Comparison of ENCODE assay signal across 17 cellular contexts in the genomic region with DNA sequence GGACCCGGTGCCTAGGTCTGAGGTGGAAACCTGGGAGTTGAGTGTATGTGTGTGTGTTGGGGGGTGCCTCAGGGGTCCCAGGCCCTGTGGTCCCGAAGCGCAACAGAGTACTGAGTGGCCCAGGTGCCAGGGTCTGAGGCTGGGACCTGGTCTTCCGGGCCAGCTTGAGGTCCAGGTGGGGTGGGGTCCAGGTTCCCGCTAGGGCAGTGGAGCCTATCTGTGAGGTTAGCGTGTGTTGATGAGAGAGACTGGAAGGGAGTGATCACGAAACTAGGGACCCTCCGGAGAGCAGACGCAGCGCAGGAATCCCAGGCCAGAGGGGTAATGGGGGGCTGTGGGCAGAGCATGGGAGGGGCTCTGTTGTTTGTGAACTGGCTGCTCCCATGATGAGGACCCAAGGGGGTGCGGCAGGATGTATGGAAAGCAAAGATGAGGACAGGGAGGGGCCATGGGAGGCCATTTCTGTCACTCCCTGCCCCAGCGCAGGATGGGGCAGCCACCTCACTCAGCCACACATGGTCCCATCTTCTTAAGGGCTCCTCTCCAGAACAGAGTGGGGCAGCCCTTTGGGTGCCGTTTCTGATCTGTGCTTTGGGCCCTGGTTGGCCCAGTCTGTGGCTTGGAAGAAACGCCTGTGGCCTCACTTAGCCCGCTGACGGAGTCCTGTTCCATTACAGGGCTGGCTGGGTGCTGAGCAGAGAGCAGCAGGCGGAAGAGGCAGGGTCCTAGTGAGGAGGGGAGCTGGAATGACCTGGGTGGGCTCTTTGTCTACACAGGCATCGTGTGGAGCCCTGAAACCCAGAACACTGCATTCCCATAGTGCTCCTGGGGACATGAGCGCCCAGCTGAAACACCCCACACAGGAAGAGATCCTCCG. TPM values are rescaled to one million over a fixed set of nuclear protein-coding genes. Genes with fewer than 3 reads are reported as not detected.
A peak's percentile ranks its signal among the peaks of the same experiment; 100 is the strongest.
DNase-seq lines count a peak whose midpoint lies in the region; ATAC-seq, FAIRE-seq and TF ChIP-seq lines count a peak whose summit lies in the region.
"Had no signal": no experiment of that assay in that cellular context is flagged by ENCODE, and none has a peak within 500 bp of the region (broad histone marks: within the 10 kb centered on the region; RNA-seq: fewer than 3 reads in every experiment).

No MANE protein-coding gene starts in this region.

- peaks cover 0 to 5% (median 0%) of the 10 kb centered on the region in 7 donors for H3K9me3 Mint-ChIP-seq in CD14-positive monocyte
- H3K9me3 Mint-ChIP-seq: activated naive CD4-positive, alpha-beta T cell treated with anti-CD3 and anti-CD28 coated beads, Interleukin-2, amount 10 ng/mL, durations not matched to agents 7 days and 5 days; IgD-negative memory B cell had no signal

- H3K4me1 Mint-ChIP-seq in CD14-positive monocyte: peaks cover 11% of the 10 kb centered on the region
- H3K4me1 Mint-ChIP-seq: IgD-negative memory B cell had no signal

- H3K4me3 ChIP-seq in dorsolateral prefrontal cortex (peak overlapping the region in 47 of 59 donors; percentile 5 to 57 (median 36)), kidney (ENCODE audit: low read length in 2 of 2) (peak overlapping the region; percentile 24 to 41), skeletal muscle tissue (ENCODE audit: low read length in 3 of 3) (peak overlapping the region; percentile 52 to 70 (median 70))
- H3K4me3 ChIP-seq: SJSA1 had no signal

- H3K27me3 ChIP-seq in dorsolateral prefrontal cortex: peaks cover 0 to 25% (median 7%) of the 10 kb centered on the region in 45 donors
- peaks cover 19 to 27% (median 20%) of the 10 kb centered on the region in 3 donors for H3K27me3 ChIP-seq in skeletal muscle tissue (ENCODE audit: control insufficient read depth in 3 of 3, insufficient read depth in 3 of 3, low read length in 3 of 3)

- DNase-seq in CD14-positive monocyte (ENCODE audit: low spot score): peak; percentile 28
- DNase-seq in dorsolateral prefrontal cortex: no peak
- peak; percentile 61 for DNase-seq in kidney
- DNase-seq in activated CD8-positive, alpha-beta memory T cell treated with anti-CD3 and anti-CD28 coated beads for 24 hours: no peak
- DNase-seq in NCI-H1436 (lab: John Stamatoyannopoulos, UW): no peak
- no peak for DNase-seq in ACHN
- DNase-seq: activated naive CD4-positive, alpha-beta T cell treated with anti-CD3 and anti-CD28 coated beads, Interleukin-2, amount 10 ng/mL, durations not matched to agents 7 days and 5 days; naive thymus-derived CD4-positive, alpha-beta T cell; NCI-H1436 treated with DMSO at 0.1 percent for 48 hours; NCI-H748 treated with DMSO at 0.1 percent for 48 hours; trophoblast cell had no signal

- H3K36me3 ChIP-seq in kidney (ENCODE audit: control insufficient read depth in 1 of 2, insufficient read depth in 2 of 2, low read length in 2 of 2): no peaks in the 10 kb centered on the region
- no peaks in the 10 kb centered on the region for H3K36me3 ChIP-seq in skeletal muscle tissue (ENCODE audit: control insufficient read depth in 3 of 3, insufficient read depth in 3 of 3, low read length in 3 of 3)
- H3K36me3 ChIP-seq: SJSA1 had no signal

- no peak for TF ChIP-seq CTCF in CD14-positive monocyte (IDR thresholded peaks at IDR 0.05)
- no peak for TF ChIP-seq CTCF in dorsolateral prefrontal cortex (IDR thresholded peaks at IDR 0.05 in 54 of 56, conservative IDR thresholded peaks at IDR 0.05 in 2 of 56; ENCODE audit: low read depth in 1 of 56, partially characterized antibody in 56 of 56)
- TF ChIP-seq CTCF in kidney (IDR thresholded peaks at IDR 0.05; ENCODE audit: borderline replicate concordance, extremely low read depth, insufficient read depth): no peak

- no peak for FAIRE-seq in kidney (lab: Jason Lieb, UNC)
- FAIRE-seq: TTC549 had no signal

- peaks cover 0 to 5% of the 10 kb centered on the region in 2 donors for H3K4me1 ChIP-seq in kidney (ENCODE audit: control insufficient read depth in 1 of 2, insufficient read depth in 1 of 2, low read depth in 1 of 2, low read length in 2 of 2)
- peaks cover 18 to 27% (median 21%) of the 10 kb centered on the region in 3 donors for H3K4me1 ChIP-seq in skeletal muscle tissue (ENCODE audit: control insufficient read depth in 3 of 3, insufficient read depth in 3 of 3, low read length in 3 of 3)
- H3K4me1 ChIP-seq: SJSA1 had no signal

- H3K27me3 Mint-ChIP-seq in CD14-positive monocyte (ENCODE audit: low read depth in 3 of 3): peaks cover 35 to 45% (median 42%) of the 10 kb centered on the region in 3 donors

- no peaks in the 10 kb centered on the region for H3K9me3 ChIP-seq in kidney (ENCODE audit: control insufficient read depth in 1 of 2, low read length in 2 of 2)
- no peaks in the 10 kb centered on the region for H3K9me3 ChIP-seq in skeletal muscle tissue (ENCODE audit: control insufficient read depth in 3 of 3, low read length in 3 of 3)
- H3K9me3 ChIP-seq: SJSA1 had no signal

- no peak for ATAC-seq in HG02981 (IDR thresholded peaks at IDR 0.05; ENCODE audit: unreplicated experiment)
- ATAC-seq: naive thymus-derived CD4-positive, alpha-beta T cell had no signal

- H3K27ac Mint-ChIP-seq in CD14-positive monocyte: no peak overlapping the region
- H3K27ac Mint-ChIP-seq: activated naive CD4-positive, alpha-beta T cell treated with anti-CD3 and anti-CD28 coated beads, Interleukin-2, amount 10 ng/mL, durations not matched to agents 7 days and 5 days had no signal

- H3K9ac ChIP-seq in kidney (ENCODE audit: low read length in 2 of 2) (peak overlapping the region in 1 of 2 donors; percentile 19), skeletal muscle tissue (ENCODE audit: low read depth in 1 of 3, low read length in 3 of 3) (peak overlapping the region; percentile 14 to 72 (median 68))

- H3K4me3 Mint-ChIP-seq in CD14-positive monocyte: peak overlapping the region in 1 of 2 donors; percentile 80
- H3K4me3 Mint-ChIP-seq: activated naive CD4-positive, alpha-beta T cell treated with anti-CD3 and anti-CD28 coated beads, Interleukin-2, amount 10 ng/mL, durations not matched to agents 7 days and 5 days had no signal

- intact Hi-C loops in CD14-positive monocyte (cut with micrococcal nuclease) (no loop called here), dorsolateral prefrontal cortex (cut with DNase I) (no loop called here), kidney (cut with DNase I) (no loop called here)

- H3K27ac ChIP-seq in dorsolateral prefrontal cortex (peak overlapping the region in 28 of 59 donors; percentile 2 to 61 (median 37)), kidney (ENCODE audit: low read depth in 2 of 2, low read length in 2 of 2) (peak overlapping the region; percentile 43 to 65), skeletal muscle tissue (ENCODE audit: low read depth, low read length) (peak overlapping the region; percentile 47)
- H3K27ac ChIP-seq: SJSA1 had no signal

- no peaks in the 10 kb centered on the region for H3K36me3 Mint-ChIP-seq in CD14-positive monocyte
- H3K36me3 Mint-ChIP-seq: activated naive CD4-positive, alpha-beta T cell treated with anti-CD3 and anti-CD28 coated beads, Interleukin-2, amount 10 ng/mL, durations not matched to agents 7 days and 5 days; IgD-negative memory B cell had no signal

- in situ Hi-C loops in ACHN (cut with HindIII; ENCODE audit: low pct_ligation_motif_present, low pct_unique_long_range_greater_than_20kb, low sequenced_read_pairs): no loop called here

RNA-seq across cellular contexts. Expression of a gene that starts 0.9 kb away (rescaled TPM):
- not detected for polyA plus RNA-seq in CD14-positive monocyte
- 10 to 100 TPM in 1 of 120 experiments, 1 to 10 TPM in 119; 1.5 to 11.0 (median 4.9) TPM for total RNA-seq in dorsolateral prefrontal cortex
- total RNA-seq in kidney: 18.9 TPM
- 8.7 TPM for polyA plus RNA-seq in kidney (ENCODE audit: insufficient read depth, low read depth, low replicate concordance)
- 14.6 TPM for total RNA-seq in skeletal muscle tissue
- total RNA-seq: activated CD8-positive, alpha-beta memory T cell treated with anti-CD3 and anti-CD28 coated beads for 36 hours; naive thymus-derived CD4-positive, alpha-beta T cell; SJSA1 had no signal
- polyA plus RNA-seq: IgD-negative memory B cell had no signal

RNA-seq across cellular contexts. Expression of a gene that starts 21.0 kb away (rescaled TPM):
- 1 to 10 TPM; 1.6 to 2.5 TPM for polyA plus RNA-seq in CD14-positive monocyte
- total RNA-seq in dorsolateral prefrontal cortex: 10 to 100 TPM in 3 of 120 experiments, 1 to 10 TPM in 78, under 1 TPM in 39; 0.16 to 15.1 (median 1.2) TPM
- total RNA-seq in kidney: 20.2 TPM
- 2.4 TPM for polyA plus RNA-seq in kidney (ENCODE audit: insufficient read depth, low read depth, low replicate concordance)
- 2.1 TPM for total RNA-seq in skeletal muscle tissue
- total RNA-seq: activated CD8-positive, alpha-beta memory T cell treated with anti-CD3 and anti-CD28 coated beads for 36 hours; SJSA1 had no signal
- polyA plus RNA-seq: IgD-negative memory B cell; naive thymus-derived CD4-positive, alpha-beta T cell had no signal

RNA-seq across cellular contexts. Expression of a gene that starts 34.2 kb away (rescaled TPM):
- polyA plus RNA-seq in CD14-positive monocyte: 10 to 100 TPM; 59.6 to 68.5 TPM
- total RNA-seq in dorsolateral prefrontal cortex: 10 to 100 TPM; 19.0 to 45.5 (median 31.1) TPM
- total RNA-seq in kidney: 26.3 TPM
- polyA plus RNA-seq in kidney (ENCODE audit: insufficient read depth, low read depth, low replicate concordance): 31.8 TPM
- 9.4 TPM for total RNA-seq in skeletal muscle tissue

RNA-seq across cellular contexts. Expression of a gene that starts 47.9 kb away (rescaled TPM):
- polyA plus RNA-seq in CD14-positive monocyte (not detected), kidney (ENCODE audit: insufficient read depth, low read depth, low replicate concordance) (3.8 TPM)
- total RNA-seq in dorsolateral prefrontal cortex (10 to 100 TPM in 3 of 120 experiments, 1 to 10 TPM in 117; 2.0 to 11.0 (median 5.3) TPM), kidney (3.4 TPM), skeletal muscle tissue (not detected)
- total RNA-seq: SJSA1 had no signal
- polyA plus RNA-seq: IgD-negative memory B cell; naive thymus-derived CD4-positive, alpha-beta T cell had no signal

RNA-seq across cellular contexts. Expression of a gene that starts 51.5 kb away (rescaled TPM):
- polyA plus RNA-seq in CD14-positive monocyte: not detected
- total RNA-seq in dorsolateral prefrontal cortex: 10 to 100 TPM in 51 of 120 experiments, 1 to 10 TPM in 69; 2.6 to 32.6 (median 8.5) TPM
- total RNA-seq in kidney: 4.3 TPM
- polyA plus RNA-seq in kidney (ENCODE audit: insufficient read depth, low read depth, low replicate concordance): 4.1 TPM
- total RNA-seq in skeletal muscle tissue: 30.8 TPM
- total RNA-seq: activated CD8-positive, alpha-beta memory T cell treated with anti-CD3 and anti-CD28 coated beads for 36 hours; SJSA1 had no signal
- polyA plus RNA-seq: IgD-negative memory B cell; naive thymus-derived CD4-positive, alpha-beta T cell had no signal

Comparison
In these comparisons a context has a peak if more than half of its experiments do, and no peak if none do; other contexts are left out.
1. DNase-seq: peak in CD14-positive monocyte (single experiment) and kidney (single experiment); none in dorsolateral prefrontal cortex (0 of 10), activated CD8-positive, alpha-beta memory T cell treated with anti-CD3 and anti-CD28 coated beads for 24 hours (single experiment), NCI-H1436 (single experiment) and ACHN (single experiment).
2. Peak in every context shown above with its lines, with median percentiles within 50 percentile points of each other: H3K4me3 ChIP-seq.